ENCODE assay signal across 14 cellular contexts in genomic region chr7:22174574-22174953, GRCh38.
DNase-seq lines count a peak whose midpoint lies in the region; ATAC-seq and TF ChIP-seq lines count a peak whose summit lies in the region.
"Had no signal": no experiment of that assay in that cellular context is flagged by ENCODE, and none has a peak within 500 bp of the region (broad histone marks: within the 10 kb centered on the region; RNA-seq: fewer than 3 reads in every experiment).

No MANE protein-coding gene starts in this region.

- no peaks in the 10 kb centered on the region for H4K20me1 ChIP-seq in BLaER1
- H4K20me1 ChIP-seq in MM.1S (ENCODE audit: insufficient read depth, low read length) = no peaks in the 10 kb centered on the region

- H3K9me3 ChIP-seq in BLaER1 (peaks cover 25% of the 10 kb centered on the region), KOPT-K1 (ENCODE audit: insufficient read depth, low read length, poor library complexity, severe bottlenecking) (peaks cover 1% of the 10 kb centered on the region), esophagus squamous epithelium (no peaks in the 10 kb centered on the region), MM.1S (replicated peaks; ENCODE audit: insufficient read depth, low read length) (no peaks in the 10 kb centered on the region)

- H3K4me3 ChIP-seq in BLaER1 = no peak overlapping the region
- H3K4me3 ChIP-seq in GM06990 (replicated peaks; ENCODE audit: low read depth, low read length) = peak overlapping the region; percentile 27; the same call in 1 of the 2 replicates
- H3K4me3 ChIP-seq in esophagus squamous epithelium = no peak overlapping the region
- no peak overlapping the region for H3K4me3 ChIP-seq in MM.1S (ENCODE audit: low read length)

- no peak for TF ChIP-seq POLR2A in esophagus squamous epithelium (IDR thresholded peaks at IDR 0.05)

- intact Hi-C loops in esophagus squamous epithelium (cut with DNase I) = no loop called here

- no peaks in the 10 kb centered on the region for H3K79me2 ChIP-seq in MM.1S (ENCODE audit: low read length)

- no peaks in the 10 kb centered on the region for H3K9me2 ChIP-seq in MM.1S (replicated peaks; ENCODE audit: insufficient read depth, low read length)

- H3K27me3 ChIP-seq in BLaER1 (no peaks in the 10 kb centered on the region), GM06990 (replicated peaks; ENCODE audit: control insufficient read depth, insufficient read depth, low read length) (no peaks in the 10 kb centered on the region), esophagus squamous epithelium (no peaks in the 10 kb centered on the region), MM.1S (replicated peaks; ENCODE audit: insufficient read depth, low read length) (no peaks in the 10 kb centered on the region)

- peaks cover 17% of the 10 kb centered on the region for H3K4me1 ChIP-seq in BLaER1
- H3K4me1 ChIP-seq in esophagus squamous epithelium = peaks cover 0 to 44% (median 0%) of the 10 kb centered on the region in 3 donors
- H3K4me1 ChIP-seq in MM.1S (ENCODE audit: low read length) = no peaks in the 10 kb centered on the region

- TF ChIP-seq CTCF in GM06990 (IDR thresholded peaks at IDR 0.05; ENCODE audit: insufficient read depth, low read length, poor library complexity, severe bottlenecking) (no peak), esophagus squamous epithelium (IDR thresholded peaks at IDR 0.05) (no peak), MM.1S (IDR thresholded peaks at IDR 0.05; ENCODE audit: low read length) (no peak)

- peaks cover 40% of the 10 kb centered on the region for H3K36me3 ChIP-seq in BLaER1
- no peaks in the 10 kb centered on the region; the same call in 1 of the 2 replicates for H3K36me3 ChIP-seq in GM06990 (ENCODE audit: control insufficient read depth, insufficient read depth, low read length)
- peaks cover 17% of the 10 kb centered on the region for H3K36me3 ChIP-seq in KOPT-K1 (ENCODE audit: insufficient read depth, low read length)
- H3K36me3 ChIP-seq in esophagus squamous epithelium = peaks cover 0 to 13% (median 0%) of the 10 kb centered on the region in 3 donors
- no peaks in the 10 kb centered on the region for H3K36me3 ChIP-seq in MM.1S (replicated peaks; ENCODE audit: insufficient read depth, low read length)

- no peaks in the 10 kb centered on the region for H3F3A ChIP-seq in MM.1S (ENCODE audit: insufficient read depth, low read length)

- ATAC-seq in HG02678 (IDR thresholded peaks at IDR 0.05; ENCODE audit: unreplicated experiment) (no peak), HG03175 (IDR thresholded peaks at IDR 0.05; ENCODE audit: unreplicated experiment) (no peak)

- DNase-seq in GM06990 (ENCODE audit: extremely low read depth, insufficient read length) (no peak), esophagus squamous epithelium (lab: John Stamatoyannopoulos, UW) (no peak), MM.1S (no peak), nucleus accumbens (lab: John Stamatoyannopoulos, UW) (no peak)
- DNase-seq: activated CD8-positive, alpha-beta memory T cell treated with anti-CD3 and anti-CD28 coated beads, Interleukin-2, amount 50 U/mL, for 48 hours; AML-193; central memory CD4-positive, alpha-beta T cell; NCI-H1092 treated with DMSO at 0.1 percent for 48 hours; NCI-H2171 treated with DMSO at 0.1 percent for 48 hours; SHP77 treated with DMSO at 0.1 percent for 48 hours had no signal

- H3K4me2 ChIP-seq in BLaER1 (peak overlapping the region; percentile 25), MM.1S (ENCODE audit: low read depth, low read length) (no peak overlapping the region)

- H3K9ac ChIP-seq in BLaER1 (no peak overlapping the region), MM.1S (ENCODE audit: low read length) (no peak overlapping the region)

- H3K27ac ChIP-seq in BLaER1 (no peak overlapping the region), KOPT-K1 (ENCODE audit: low read depth, low read length, poor library complexity, severe bottlenecking) (peak overlapping the region; percentile 2), esophagus squamous epithelium (peak overlapping the region in 3 of 4 donors; percentile 37 to 50 (median 50)), MM.1S (ENCODE audit: low read length) (no peak overlapping the region)

- no peak overlapping the region for H2AFZ ChIP-seq in MM.1S (ENCODE audit: low read length)

Comparison
In these comparisons a context has a peak if more than half of its experiments do, and no peak if none do; other contexts are left out.
1. H3K27ac ChIP-seq: peak in KOPT-K1 (single experiment) and esophagus squamous epithelium (3 of 4); none in BLaER1 (single experiment) and MM.1S (single experiment).